ENCODE assay signal across 39 cellular contexts in genomic region chr1:38522998-38523939, GRCh38.
"Had no signal": no experiment of that assay in that cellular context is flagged by ENCODE, and none has a peak within 500 bp of the region (broad histone marks: within the 10 kb centered on the region; RNA-seq: fewer than 3 reads in every experiment).

No MANE protein-coding gene starts in this region.

- ATAC-seq: activated CD8-positive, alpha-beta T cell treated with anti-CD3 and anti-CD28 coated beads for 36 hours; activated naive CD8-positive, alpha-beta T cell treated with anti-CD3 and anti-CD28 coated beads, Interleukin-2, amount 50 U/mL, for 24 hours; activated T-cell treated with anti-CD3 and anti-CD28 coated beads, Interleukin-2, amount 50 U/mL, for 4 hours; activated T-cell treated with anti-CD3 and anti-CD28 coated beads, Interleukin-2, amount 50 U/mL, for 72 hours; activated T-helper 17 cell treated with anti-CD3 and anti-CD28 coated beads, Interleukin-2, amount 50 U/mL, for 72 hours had no signal

- H3K27ac ChIP-seq: ascending aorta, cardiac muscle cell, WERI-Rb-1 had no signal

- H3K36me3 ChIP-seq: ascending aorta, cardiac muscle cell, WERI-Rb-1 had no signal

- H3K4me1 ChIP-seq: ascending aorta had no signal

- H3K4me3 Mint-ChIP-seq: activated B cell treated with CpG ODN at 0.5 μM for 24 hours; activated CD4-positive, alpha-beta memory T cell treated with anti-CD3 and anti-CD28 coated beads for 36 hours; activated CD4-positive, alpha-beta T cell treated with anti-CD3 and anti-CD28 coated beads, Interleukin-2, amount 10 ng/mL, durations not matched to agents 24 days and 14 days; activated CD8-positive, alpha-beta T cell treated with anti-CD3 and anti-CD28 coated beads for 36 hours; activated naive CD4-positive, alpha-beta T cell treated with anti-CD3 and anti-CD28 coated beads for 36 hours; activated naive CD4-positive, alpha-beta T cell treated with anti-CD3 and anti-CD28 coated beads, Interleukin-2, amount 50 U/mL, for 24 hours; activated naive CD8-positive, alpha-beta T cell; activated naive CD8-positive, alpha-beta T cell treated with anti-CD3 and anti-CD28 coated beads, Interleukin-2, amount 10 ng/mL, durations not matched to agents 7 days and 5 days; activated naive CD8-positive, alpha-beta T cell treated with anti-CD3 and anti-CD28 coated beads, Interleukin-2, amount 50 U/mL, for 24 hours; activated T-cell treated with anti-CD3 and anti-CD28 coated beads, Interleukin-2, amount 50 U/mL, for 4 hours; activated T-cell treated with anti-CD3 and anti-CD28 coated beads, Interleukin-2, amount 50 U/mL, for 72 hours; activated T-helper 1 cell treated with anti-CD3 and anti-CD28 coated beads, Interleukin-12 subunit alpha, Interleukin-12 subunit beta, Interleukin-2, Interleukin-4 antibody, amounts not matched to agents 30 ng/mL and 10 ng/mL and 1 ng/mL, durations not matched to agents 14 hours and 24 hours and 36 hours; activated T-helper 17 cell treated with anti-CD3 and anti-CD28 coated beads, Interleukin-2, amount 50 U/mL, for 72 hours; brain; central memory CD8-positive, alpha-beta T cell; T-helper 1 cell treated with Interleukin-12 subunit alpha and Interleukin-12 subunit beta and Interleukin-4 antibody, amounts not matched to agents 30 μg/mL and 1 μg/mL, for 36 hours; T-helper 2 cell treated with Interferon-gamma antibody and Interleukin-4, amounts not matched to agents 5 μg/mL and 100 μg/mL, for 36 hours had no signal

- H3K9me3 ChIP-seq: ascending aorta had no signal

- H3K4me3 ChIP-seq: ascending aorta, cardiac muscle cell had no signal

- DNase-seq: activated B cell treated with CpG ODN at 0.5 μM for 24 hours; activated CD4-positive, alpha-beta memory T cell treated with anti-CD3 and anti-CD28 coated beads for 36 hours; activated CD4-positive, alpha-beta T cell treated with anti-CD3 and anti-CD28 coated beads for 4 hours; activated CD4-positive, alpha-beta T cell treated with anti-CD3 and anti-CD28 coated beads, Interleukin-2, amount 10 ng/mL, durations not matched to agents 24 days and 14 days; activated CD4-positive, alpha-beta T cell treated with anti-CD3 and anti-CD28 coated beads, Interleukin-2, amount 50 U/mL, for 1 hour; activated CD4-positive, alpha-beta T cell treated with anti-CD3 and anti-CD28 coated beads, Interleukin-2, amount 50 U/mL, for 4 hours; activated CD4-positive, CD25-positive, alpha-beta regulatory T cell treated with anti-CD3 and anti-CD28 coated beads, Interleukin-2, amount 50 U/mL, for 72 hours; activated CD8-positive, alpha-beta memory T cell treated with anti-CD3 and anti-CD28 coated beads, Interleukin-2, amount 50 U/mL, for 4 hours; activated CD8-positive, alpha-beta T cell treated with anti-CD3 and anti-CD28 coated beads for 36 hours; activated effector memory CD4-positive, alpha-beta T cell treated with anti-CD3 and anti-CD28 coated beads, Interleukin-2, amount 50 U/mL, for 16 hours; activated gamma-delta T cell treated with Interleukin-2 at 50 U/mL for 16 hours; activated naive CD4-positive, alpha-beta T cell; activated naive CD4-positive, alpha-beta T cell treated with anti-CD3 and anti-CD28 coated beads for 36 hours; activated naive CD8-positive, alpha-beta T cell treated with anti-CD3 and anti-CD28 coated beads, Interleukin-2, amount 10 ng/mL, durations not matched to agents 7 days and 5 days; activated naive CD8-positive, alpha-beta T cell treated with anti-CD3 and anti-CD28 coated beads, Interleukin-2, amount 50 U/mL, for 24 hours; activated T-cell treated with anti-CD3 and anti-CD28 coated beads for 4 hours; activated T-cell treated with anti-CD3 and anti-CD28 coated beads, Interleukin-2, amount 50 U/mL, for 1 hour; activated T-cell treated with anti-CD3 and anti-CD28 coated beads, Interleukin-2, amount 50 U/mL, for 4 hours; activated T-cell treated with anti-CD3 and anti-CD28 coated beads, Interleukin-2, amount 50 U/mL, for 72 hours; amygdala; anterior cingulate cortex; caudate nucleus; cerebellar nuclear complex; T-helper 1 cell; T-helper 2 cell; T-helper 9 cell; WERI-Rb-1 had no signal

- H3K9me3 Mint-ChIP-seq: activated CD4-positive, alpha-beta memory T cell treated with anti-CD3 and anti-CD28 coated beads for 36 hours; activated CD8-positive, alpha-beta T cell treated with anti-CD3 and anti-CD28 coated beads for 36 hours; activated naive CD4-positive, alpha-beta T cell treated with anti-CD3 and anti-CD28 coated beads for 36 hours; activated naive CD4-positive, alpha-beta T cell treated with anti-CD3 and anti-CD28 coated beads, Interleukin-2, amount 50 U/mL, for 24 hours; activated naive CD8-positive, alpha-beta T cell treated with anti-CD3 and anti-CD28 coated beads, Interleukin-2, amount 50 U/mL, for 24 hours; activated T-cell treated with anti-CD3 and anti-CD28 coated beads, Interleukin-2, amount 50 U/mL, for 4 hours; activated T-cell treated with anti-CD3 and anti-CD28 coated beads, Interleukin-2, amount 50 U/mL, for 72 hours; activated T-helper 1 cell treated with anti-CD3 and anti-CD28 coated beads, Interleukin-12 subunit alpha, Interleukin-12 subunit beta, Interleukin-2, Interleukin-4 antibody, amounts not matched to agents 30 ng/mL and 10 ng/mL and 1 ng/mL, durations not matched to agents 14 hours and 24 hours and 36 hours; activated T-helper 17 cell treated with anti-CD3 and anti-CD28 coated beads, Interleukin-2, amount 50 U/mL, for 72 hours; central memory CD8-positive, alpha-beta T cell; T-helper 1 cell treated with Interleukin-12 subunit alpha and Interleukin-12 subunit beta and Interleukin-4 antibody, amounts not matched to agents 30 μg/mL and 1 μg/mL, for 36 hours had no signal

- H3K27ac Mint-ChIP-seq: activated B cell treated with CpG ODN at 0.5 μM for 24 hours; activated CD4-positive, alpha-beta memory T cell treated with anti-CD3 and anti-CD28 coated beads for 36 hours; activated CD4-positive, alpha-beta T cell treated with anti-CD3 and anti-CD28 coated beads, Interleukin-2, amount 10 ng/mL, durations not matched to agents 24 days and 14 days; activated CD8-positive, alpha-beta T cell treated with anti-CD3 and anti-CD28 coated beads for 36 hours; activated naive CD4-positive, alpha-beta T cell treated with anti-CD3 and anti-CD28 coated beads for 36 hours; activated naive CD8-positive, alpha-beta T cell; activated naive CD8-positive, alpha-beta T cell treated with anti-CD3 and anti-CD28 coated beads, Interleukin-2, amount 10 ng/mL, durations not matched to agents 7 days and 5 days; activated naive CD8-positive, alpha-beta T cell treated with anti-CD3 and anti-CD28 coated beads, Interleukin-2, amount 50 U/mL, for 24 hours; activated T-cell treated with anti-CD3 and anti-CD28 coated beads, Interleukin-2, amount 50 U/mL, for 72 hours; activated T-helper 1 cell treated with anti-CD3 and anti-CD28 coated beads, Interleukin-12 subunit alpha, Interleukin-12 subunit beta, Interleukin-2, Interleukin-4 antibody, amounts not matched to agents 30 ng/mL and 10 ng/mL and 1 ng/mL, durations not matched to agents 14 hours and 24 hours and 36 hours; activated T-helper 17 cell treated with anti-CD3 and anti-CD28 coated beads, Interleukin-2, amount 50 U/mL, for 72 hours; brain; T-helper 1 cell treated with Interleukin-12 subunit alpha and Interleukin-12 subunit beta and Interleukin-4 antibody, amounts not matched to agents 30 μg/mL and 1 μg/mL, for 36 hours; T-helper 2 cell treated with Interferon-gamma antibody and Interleukin-4, amounts not matched to agents 5 μg/mL and 100 μg/mL, for 36 hours had no signal

- FAIRE-seq: bronchial epithelial cell, TTC549 had no signal

- H3K36me3 Mint-ChIP-seq: activated CD4-positive, alpha-beta memory T cell treated with anti-CD3 and anti-CD28 coated beads for 36 hours; activated naive CD4-positive, alpha-beta T cell treated with anti-CD3 and anti-CD28 coated beads, Interleukin-2, amount 50 U/mL, for 24 hours; activated naive CD8-positive, alpha-beta T cell; activated naive CD8-positive, alpha-beta T cell treated with anti-CD3 and anti-CD28 coated beads, Interleukin-2, amount 10 ng/mL, durations not matched to agents 7 days and 5 days; brain had no signal

- H3K27me3 ChIP-seq: ascending aorta had no signal
